In the genomic region with DNA sequence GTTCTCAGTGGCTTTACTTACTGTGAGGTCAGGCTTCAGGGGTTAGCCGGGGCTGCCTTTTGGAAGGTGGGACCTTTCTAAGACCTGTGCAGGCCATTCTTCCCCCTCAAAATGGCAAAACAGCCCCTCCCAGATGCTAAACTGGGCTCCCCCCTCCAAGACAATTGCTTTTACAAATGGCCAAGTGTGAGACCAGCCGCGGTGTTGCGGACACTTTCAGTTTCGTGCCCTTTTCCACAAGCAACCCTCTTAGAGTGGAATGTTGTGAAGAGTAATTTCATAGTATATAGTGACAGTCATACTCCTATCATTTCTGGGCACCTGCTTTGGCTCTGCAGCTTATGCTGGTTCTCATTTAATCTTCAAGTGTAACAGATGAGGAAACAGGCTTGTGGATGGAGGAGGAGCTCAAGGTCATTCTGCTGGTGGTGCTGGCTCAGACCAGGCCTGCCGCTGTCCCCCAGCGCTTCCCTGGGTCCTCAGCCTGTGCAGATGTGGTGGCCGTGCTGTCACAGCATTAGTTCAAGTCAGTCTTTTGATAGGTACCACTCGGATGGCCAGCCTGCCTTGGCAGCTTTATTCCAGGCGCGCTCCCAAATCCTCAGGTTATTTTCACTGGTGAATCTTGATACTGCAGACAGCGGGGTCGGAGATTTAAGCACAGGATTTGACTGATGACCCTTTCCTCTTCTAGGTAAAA, we compare ENCODE assay signal across 8 cellular contexts. TPM values are rescaled to one million over a fixed set of nuclear protein-coding genes. Genes with fewer than 3 reads are reported as not detected.
A peak's percentile ranks its signal among the peaks of the same experiment; 100 is the strongest.
DNase-seq lines count a peak whose midpoint lies in the region; ATAC-seq and TF ChIP-seq lines count a peak whose summit lies in the region.

No MANE protein-coding gene starts in this region.

- H3K9me3 ChIP-seq in mammary epithelial cell (replicated peaks; ENCODE audit: insufficient read depth, low read length) (no peaks in the 10 kb centered on the region), mucosa of rectum (ENCODE audit: control insufficient read depth in 2 of 2, low read length in 2 of 2) (no peaks in the 10 kb centered on the region)

- DNase-seq in AG09309 (ENCODE audit: low read depth) (no peak), mammary epithelial cell (no peak), NCI-H2081 treated with DMSO at 0.1 percent for 48 hours (lab: John Stamatoyannopoulos, UW) (no peak), nucleus accumbens (lab: John Stamatoyannopoulos, UW) (no peak)
- no peak for DNase-seq in Jurkat, Clone E6-1 (ENCODE audit: low read depth, low spot score)

- H3K9ac ChIP-seq in mammary epithelial cell (ENCODE audit: insufficient read depth, low read length) (peak overlapping the region; percentile 96), mucosa of rectum (ENCODE audit: low read depth in 1 of 2, low read length in 2 of 2) (peak overlapping the region; percentile 54 to 74)

- dilution Hi-C loops in mammary epithelial cell (cut with HindIII; ENCODE audit: low sequenced_read_pairs) = loop anchor here (5.0 kb wide), 1 partner anchor 34 kb away; no protein-coding TSS in a partner anchor

- H3K36me3 ChIP-seq in mammary epithelial cell (ENCODE audit: insufficient read depth, low read length) (peaks cover 3% of the 10 kb centered on the region), mucosa of rectum (ENCODE audit: control insufficient read depth in 2 of 2, insufficient read depth in 2 of 2, low read length in 2 of 2) (no peaks in the 10 kb centered on the region)

- no peaks in the 10 kb centered on the region for H4K20me1 ChIP-seq in mammary epithelial cell (ENCODE audit: insufficient read depth, low read length)

- H2AFZ ChIP-seq in mammary epithelial cell (ENCODE audit: low read depth, low read length) = no peak overlapping the region

- TSS peak; percentile 45 for BruUV-seq in mammary epithelial cell (replicated peaks; lab: Mats Ljungman, UMichigan)

- H3K27ac ChIP-seq in mammary epithelial cell (ENCODE audit: insufficient read depth, low read depth, low read length) = peak overlapping the region; percentile 88
- H3K27ac ChIP-seq in mucosa of rectum (ENCODE audit: low read depth in 2 of 2, low read length in 2 of 2) = peak overlapping the region in 1 of 2 donors; percentile 87

- H3K4me1 ChIP-seq in mammary epithelial cell (ENCODE audit: insufficient read depth, low read length) (peaks cover 53% of the 10 kb centered on the region), mucosa of rectum (ENCODE audit: control insufficient read depth in 2 of 2, insufficient read depth in 2 of 2, low read length in 2 of 2) (peaks cover 43 to 49% of the 10 kb centered on the region in 2 donors)

- intact Hi-C loops in mammary epithelial cell (cut with micrococcal nuclease) = loop anchor here (5.0 kb wide), 1 partner anchor 266 kb away; no protein-coding TSS in a partner anchor

- CTCF ChIA-PET in mammary epithelial cell (lab: Charles Lee; ENCODE audit: low non-redundant PET) = no interaction called here

- peak overlapping the region; percentile 72 for H3K4me3 ChIP-seq in AG09309 (ENCODE audit: control insufficient read depth, low read depth, low read length)
- peak overlapping the region; percentile 88 for H3K4me3 ChIP-seq in Jurkat, Clone E6-1 (ENCODE audit: low read length)
- H3K4me3 ChIP-seq in mammary epithelial cell (replicated peaks in 1 of 3; ENCODE audit: insufficient read depth in 1 of 3, low read depth in 2 of 3, low read length in 3 of 3) = peak overlapping the region; percentile 64 to 95 (median 95)
- H3K4me3 ChIP-seq in mucosa of rectum (ENCODE audit: low read length in 2 of 2) = peak overlapping the region; percentile 83 to 91

- H3K27me3 ChIP-seq in mammary epithelial cell (ENCODE audit: insufficient read depth, low read length) (no peaks in the 10 kb centered on the region), mucosa of rectum (ENCODE audit: control insufficient read depth in 2 of 2, insufficient read depth in 2 of 2, low read length in 2 of 2) (no peaks in the 10 kb centered on the region)

- 48% methylated on average over 10 of the region's 13 CpGs for WGBS in mammary epithelial cell (ENCODE audit: low coverage, missing lambda C conversion rate)

- no peak for ATAC-seq in HG02884 (IDR thresholded peaks at IDR 0.05; ENCODE audit: unreplicated experiment)
- no peak for ATAC-seq in GM21526 (IDR thresholded peaks at IDR 0.05; ENCODE audit: low FRiP score, unreplicated experiment)

- H3K79me2 ChIP-seq in mammary epithelial cell (ENCODE audit: insufficient read depth, low read length) = peaks cover 68% of the 10 kb centered on the region

- H3K4me2 ChIP-seq in mammary epithelial cell (ENCODE audit: insufficient read depth, low read depth, low read length) = peak overlapping the region; percentile 98

- TF ChIP-seq CTCF in AG09309 (IDR thresholded peaks at IDR 0.05; ENCODE audit: control insufficient read depth, insufficient read depth, low read depth, low read length, missing control alignments) (no peak), mammary epithelial cell (conservative IDR thresholded peaks at IDR 0.05 in 1 of 2, IDR thresholded peaks at IDR 0.05 in 1 of 2; ENCODE audit: extremely low read depth in 1 of 2, insufficient read depth in 1 of 2, low read depth in 1 of 2, low read length in 2 of 2) (no peak)

- in situ Hi-C loops in mammary epithelial cell (cut with MboI; ENCODE audit: low sequenced_read_pairs in 2 of 2) = no loop called here

RNA-seq across cellular contexts. Expression of a gene that starts 55.0 kb away (rescaled TPM):
- 11.9 TPM for polyA plus RNA-seq in Jurkat, Clone E6-1 (2012; ENCODE audit: insufficient read depth, insufficient read length)
- 10 to 100 TPM; 13.3 to 17.2 TPM for total RNA-seq in mammary epithelial cell
- polyA plus RNA-seq in mammary epithelial cell = 6.7 TPM
- 9.5 TPM for polyA minus RNA-seq in mammary epithelial cell
